In the genomic region with DNA sequence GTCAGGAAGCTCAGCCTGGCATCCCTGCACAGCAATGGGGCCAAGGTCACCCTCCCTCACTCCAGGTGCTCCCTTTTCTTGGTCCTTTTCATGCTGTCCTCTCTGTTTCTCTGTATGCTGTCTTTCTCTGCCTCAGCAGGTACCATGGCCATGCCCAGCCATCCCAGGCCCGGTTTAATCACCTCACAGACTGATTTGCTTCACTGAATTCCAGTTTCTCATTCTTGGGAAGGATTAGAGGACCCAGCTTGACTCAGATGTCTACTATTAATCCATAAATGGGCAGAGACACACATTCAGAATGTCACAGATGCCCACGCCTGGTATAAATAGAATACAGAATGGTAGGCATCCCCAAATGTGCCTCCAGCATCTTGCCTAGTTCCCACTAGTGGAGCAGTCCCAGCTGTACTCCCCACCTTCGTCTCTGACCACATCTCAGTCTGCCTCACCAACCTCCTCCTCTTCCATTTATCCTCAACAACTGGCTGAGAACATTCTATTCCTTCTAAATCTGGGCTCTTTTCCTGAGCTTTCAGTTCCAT, we compare ENCODE assay signal across 22 cellular contexts.
"Had no signal": no experiment of that assay in that cellular context is flagged by ENCODE, and none has a peak within 500 bp of the region (broad histone marks: within the 10 kb centered on the region; RNA-seq: fewer than 3 reads in every experiment).

No MANE protein-coding gene starts in this region.

- H3K4me3 ChIP-seq: heart right ventricle, hepatocyte, lung, pancreas, psoas muscle, spleen, suprapubic skin, thoracic aorta, tibial artery, upper lobe of right lung had no signal

- H3K9me3 ChIP-seq: heart right ventricle, pancreas, psoas muscle, spleen, suprapubic skin, thoracic aorta, tibial artery, upper lobe of right lung had no signal

- ATAC-seq: heart right ventricle; naive thymus-derived CD4-positive, alpha-beta T cell; natural killer cell treated with Interleukin-12 subunit alpha and Interleukin-12 subunit beta and Interleukin-15 and Interleukin-18, amount 100 ng/mL, for 72 hours; pancreas; psoas muscle; sciatic nerve; stimulated activated effector memory CD8-positive, alpha-beta T cell treated with anti-CD3 and anti-CD28 coated beads, Interleukin-12 subunit alpha, Interleukin-12 subunit beta, amount 100 ng/mL, for 72 hours; upper lobe of right lung had no signal

- H3K27ac ChIP-seq: heart right ventricle, hepatocyte, pancreas, psoas muscle, spleen, suprapubic skin, thoracic aorta, tibial artery, upper lobe of right lung had no signal

- DNase-seq: heart right ventricle; islet precursor cell; mesendoderm; naive thymus-derived CD4-positive, alpha-beta T cell; nucleus accumbens; pancreas; posterior cingulate gyrus; psoas muscle; small intestine; spleen; stimulated activated CD4-positive, alpha-beta T cell treated with anti-CD3 and anti-CD28 coated beads, Interleukin-4, amount 100 ng/mL, for 24 hours; stimulated activated naive CD4-positive, alpha-beta T cell; tibial artery; trophoblast cell; upper lobe of right lung had no signal

- H2AFZ ChIP-seq: hepatocyte had no signal

- H3K4me2 ChIP-seq: hepatocyte had no signal

- H3K36me3 ChIP-seq: heart right ventricle, pancreas, spleen, suprapubic skin, thoracic aorta, tibial artery, upper lobe of right lung had no signal

- H3K27me3 ChIP-seq: heart right ventricle, pancreas, spleen, suprapubic skin, tibial artery, upper lobe of right lung had no signal

- H3K79me2 ChIP-seq: hepatocyte had no signal

- H3K4me1 ChIP-seq: heart right ventricle, pancreas, psoas muscle, spleen, suprapubic skin, tibial artery, upper lobe of right lung had no signal
